Comparison of ENCODE assay signal across 8 cellular contexts in the genomic region with DNA sequence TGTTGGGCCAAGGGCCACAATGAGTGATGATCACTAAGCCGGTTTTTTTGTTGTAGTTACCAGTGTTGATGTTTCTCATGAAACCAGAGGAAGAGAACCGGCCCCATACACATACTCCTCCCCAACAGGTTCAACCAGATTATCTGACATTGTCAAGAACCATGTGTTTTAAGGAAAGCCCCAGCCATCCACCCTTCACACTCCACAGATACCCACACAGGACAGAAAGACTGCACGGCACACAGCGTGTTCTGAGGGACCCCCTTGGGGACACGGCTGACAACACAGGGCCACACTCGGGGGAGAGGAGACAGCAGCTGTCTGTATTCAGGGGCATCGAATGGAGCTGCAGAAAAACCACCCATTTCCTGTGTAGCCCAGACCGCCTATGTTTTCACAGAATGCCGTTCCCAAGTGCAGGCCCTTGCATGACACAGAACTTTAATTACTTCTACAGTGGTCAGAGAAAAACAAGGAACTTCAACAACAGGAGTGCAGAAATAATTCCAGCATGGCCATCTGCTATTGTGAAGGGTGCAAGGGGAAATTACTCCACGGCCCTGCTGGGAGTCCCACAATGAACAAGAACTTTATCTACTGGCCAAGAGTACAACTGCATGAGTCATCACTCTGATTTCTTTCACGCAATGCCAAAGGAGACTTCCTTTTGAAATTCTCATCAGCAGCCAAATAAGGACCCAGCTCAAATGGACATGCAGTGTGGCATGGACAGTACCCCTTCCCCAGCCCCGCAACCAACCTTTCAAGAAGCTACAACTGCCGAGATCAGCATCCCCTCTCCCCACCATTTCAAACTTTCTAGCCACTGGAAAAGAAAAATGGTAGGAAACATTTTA. TPM values are rescaled to one million over a fixed set of nuclear protein-coding genes. Genes with fewer than 3 reads are reported as not detected.
A peak's percentile ranks its signal among the peaks of the same experiment; 100 is the strongest.
DNase-seq lines count a peak whose midpoint lies in the region; ATAC-seq lines count a peak whose summit lies in the region.

No MANE protein-coding gene starts in this region.

- DNase-seq in NCI-H510A treated with DMSO at 0.1 percent for 48 hours (lab: John Stamatoyannopoulos, UW) = peak; percentile 42
- DNase-seq in NCI-H510A (lab: John Stamatoyannopoulos, UW) = no peak
- DNase-seq in T-helper 17 cell = peak; percentile 34 to 69 (median 55)
- DNase-seq in central memory CD4-positive, alpha-beta T cell = peak; percentile 82
- DNase-seq in iPS-NIHi11 (ENCODE audit: low spot score) = peak; percentile 21
- DNase-seq in skeletal muscle cell (ENCODE audit: low read depth) = peak; percentile 92

- H3K9me3 ChIP-seq in T-helper 17 cell (ENCODE audit: control insufficient read depth, low read length, poor library complexity, severe bottlenecking) = no peaks in the 10 kb centered on the region

- H3K9me3 Mint-ChIP-seq in IgD-negative memory B cell = no peaks in the 10 kb centered on the region

- ATAC-seq in T-helper 17 cell = peak; percentile 36
- no peak for ATAC-seq in HG03442 (IDR thresholded peaks at IDR 0.05; ENCODE audit: unreplicated experiment)

- peak overlapping the region; percentile 97 to 98 (median 98) for H3K27ac Mint-ChIP-seq in IgD-negative memory B cell
- H3K27ac Mint-ChIP-seq in T-helper 17 cell = peak overlapping the region; percentile 100

- H3K4me1 Mint-ChIP-seq in IgD-negative memory B cell = peaks cover 27 to 39% (median 33%) of the 10 kb centered on the region in 3 donors
- peaks cover 59% of the 10 kb centered on the region for H3K4me1 Mint-ChIP-seq in T-helper 17 cell

- H3K4me3 Mint-ChIP-seq in IgD-negative memory B cell (peak overlapping the region; percentile 89 to 98 (median 97)), T-helper 17 cell (peak overlapping the region; percentile 94)

- H3K36me3 Mint-ChIP-seq in IgD-negative memory B cell (peaks cover 8% of the 10 kb centered on the region), T-helper 17 cell (ENCODE audit: low read depth) (peaks cover 32% of the 10 kb centered on the region)

- H3K27me3 Mint-ChIP-seq in IgD-negative memory B cell = no peaks in the 10 kb centered on the region
- peaks cover 4% of the 10 kb centered on the region for H3K27me3 Mint-ChIP-seq in T-helper 17 cell

- H3K4me3 ChIP-seq in skeletal muscle cell (ENCODE audit: low read depth, low read length) = peak overlapping the region; percentile 92

RNA-seq across cellular contexts. Expression of a gene that starts 2.3 kb away (rescaled TPM):
- polyA plus RNA-seq in IgD-negative memory B cell = 1,101 TPM
- 1,000 to 10,000 TPM; 1,918 to 2,317 TPM for total RNA-seq in T-helper 17 cell
